In the genomic region with DNA sequence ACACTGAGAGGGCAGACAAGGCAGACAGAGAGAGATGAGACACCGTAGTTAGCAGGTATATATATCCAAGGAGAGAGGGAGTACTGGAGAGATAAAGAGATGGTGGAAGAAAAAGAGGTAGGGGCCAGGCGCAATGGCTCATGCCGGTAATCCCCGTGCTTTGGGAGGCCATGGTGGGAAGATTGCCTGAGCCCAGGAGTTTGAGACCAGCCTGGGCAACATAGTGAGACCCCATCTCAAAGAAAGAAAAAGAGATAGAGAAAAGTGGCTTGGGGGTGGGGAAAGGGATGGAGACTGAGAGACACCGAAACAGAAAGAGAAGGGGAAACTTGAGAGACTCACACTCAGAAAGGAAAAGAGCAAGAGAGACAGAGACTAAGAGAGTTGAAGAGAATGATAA, we compare ENCODE assay signal across 21 cellular contexts. TPM values are rescaled to one million over a fixed set of nuclear protein-coding genes. Genes with fewer than 3 reads are reported as not detected.
DNase-seq lines count a peak whose midpoint lies in the region; ATAC-seq and TF ChIP-seq lines count a peak whose summit lies in the region.
"Had no signal": no experiment of that assay in that cellular context is flagged by ENCODE, and none has a peak within 500 bp of the region (broad histone marks: within the 10 kb centered on the region; RNA-seq: fewer than 3 reads in every experiment).

No MANE protein-coding gene starts in this region.

- H3K9me3 ChIP-seq in mammary epithelial cell (replicated peaks; ENCODE audit: insufficient read depth, low read length): no peaks in the 10 kb centered on the region
- H3K9me3 ChIP-seq: esophagus squamous epithelium, gastroesophageal sphincter, tibial artery had no signal

- peaks cover 7% of the 10 kb centered on the region for H3K36me3 Mint-ChIP-seq in MCF 10A (ENCODE audit: insufficient read depth, unreplicated experiment)
- H3K36me3 Mint-ChIP-seq in WTC11: 0 out of 2 replicates have a peak, but pooled peaks cover 3% of the 10 kb centered on the region
- H3K36me3 Mint-ChIP-seq in memory B cell: peaks cover 25% of the 10 kb centered on the region

- H3K4me3 Mint-ChIP-seq in MCF 10A (ENCODE audit: unreplicated experiment) (no peak overlapping the region), WTC11 (no peak overlapping the region), memory B cell (no peak overlapping the region)

- H3K4me2 ChIP-seq in mammary epithelial cell (ENCODE audit: insufficient read depth, low read depth, low read length): no peak overlapping the region

- no peak overlapping the region for H2AFZ ChIP-seq in mammary epithelial cell (ENCODE audit: low read depth, low read length)

- ATAC-seq in WTC11 (no peak), memory B cell (ENCODE audit: low read depth) (no peak), GM18861 (IDR thresholded peaks at IDR 0.05; ENCODE audit: unreplicated experiment) (no peak)
- ATAC-seq: gastroesophageal sphincter had no signal

- WGBS in mammary epithelial cell (ENCODE audit: low coverage, missing lambda C conversion rate): 100% methylated on average over 4 of the region's 5 CpGs

- H3K4me1 Mint-ChIP-seq in MCF 10A (ENCODE audit: insufficient read depth, unreplicated experiment) (peaks cover 25% of the 10 kb centered on the region), WTC11 (peaks cover 22% of the 10 kb centered on the region), memory B cell (peaks cover 46% of the 10 kb centered on the region)

- no peak overlapping the region for H3K4me3 ChIP-seq in mammary epithelial cell (replicated peaks in 1 of 3; ENCODE audit: insufficient read depth in 1 of 3, low read depth in 2 of 3, low read length in 3 of 3)
- H3K4me3 ChIP-seq: esophagus squamous epithelium, gastroesophageal sphincter, tibial artery had no signal

- peak overlapping the region; percentile 61 for H3K27ac Mint-ChIP-seq in MCF 10A (ENCODE audit: low read depth, unreplicated experiment)
- H3K27ac Mint-ChIP-seq in WTC11: peak overlapping the region; percentile 87
- peak overlapping the region; percentile 46 for H3K27ac Mint-ChIP-seq in memory B cell

- in situ Hi-C loops in mammary epithelial cell (cut with MboI; ENCODE audit: low sequenced_read_pairs in 2 of 2): no loop called here

- no peaks in the 10 kb centered on the region for H3K9me3 Mint-ChIP-seq in MCF 10A (ENCODE audit: unreplicated experiment)
- H3K9me3 Mint-ChIP-seq in WTC11: no peaks in the 10 kb centered on the region
- no peaks in the 10 kb centered on the region for H3K9me3 Mint-ChIP-seq in memory B cell
- H3K9me3 Mint-ChIP-seq: activated B cell treated with CpG ODN at 0.5 μM for 24 hours, H9 had no signal

- CTCF ChIA-PET in MCF 10A (lab: Yijun Ruan, JAX): no interaction called here
- CTCF ChIA-PET in mammary epithelial cell (lab: Charles Lee; ENCODE audit: low non-redundant PET): no interaction called here
- CTCF ChIA-PET in WTC11 (lab: Charles Lee): interaction anchor here (4.1 kb wide), 1 partner anchor 18 kb away, joined by 76 read pairs; a partner anchor contains a TSS

- H3K9ac ChIP-seq in mammary epithelial cell (ENCODE audit: insufficient read depth, low read length): no peak overlapping the region

- H3K36me3 ChIP-seq in mammary epithelial cell (ENCODE audit: insufficient read depth, low read length): no peaks in the 10 kb centered on the region

- no peak for DNase-seq in MCF 10A (ENCODE audit: unreplicated experiment)
- DNase-seq in mammary epithelial cell: no peak
- no peak for DNase-seq in WTC11 (ENCODE audit: low spot score)
- DNase-seq in memory B cell (ENCODE audit: low spot score in 2 of 2): no peak
- no peak for DNase-seq in NCI-H2227 (lab: John Stamatoyannopoulos, UW; ENCODE audit: unreplicated experiment)
- no peak for DNase-seq in stimulated activated CD4-positive, alpha-beta T cell treated with anti-CD3 and anti-CD28 coated beads, Interleukin-4, amount 100 ng/mL, for 1 hour
- DNase-seq: activated B cell treated with CpG ODN at 0.5 μM for 24 hours; activated naive CD4-positive, alpha-beta T cell; EL; esophagus squamous epithelium; H9; kidney glomerular epithelial cell; NCI-H187; NCI-H345; SHP77 treated with DMSO at 0.1 percent for 48 hours; stimulated activated naive CD4-positive, alpha-beta T cell; tibial artery had no signal

- POLR2A ChIA-PET in MCF 10A (lab: Yijun Ruan, JAX): interaction anchor here (0.8 kb wide), 1 partner anchor 18 kb away, joined by 3 read pairs; no protein-coding TSS in a partner anchor
- POLR2A ChIA-PET in WTC11 (lab: Charles Lee): no interaction called here

- H3K79me2 ChIP-seq in mammary epithelial cell (ENCODE audit: insufficient read depth, low read length): peaks cover 27% of the 10 kb centered on the region

- dilution Hi-C loops in mammary epithelial cell (cut with HindIII; ENCODE audit: low sequenced_read_pairs): no loop called here

- H3K27me3 Mint-ChIP-seq in MCF 10A (ENCODE audit: insufficient read depth, unreplicated experiment): no peaks in the 10 kb centered on the region
- H3K27me3 Mint-ChIP-seq in WTC11 (ENCODE audit: low read depth): no peaks in the 10 kb centered on the region
- H3K27me3 Mint-ChIP-seq in memory B cell: no peaks in the 10 kb centered on the region
- H3K27me3 Mint-ChIP-seq: activated B cell treated with CpG ODN at 0.5 μM for 24 hours had no signal

- H3K27me3 ChIP-seq in mammary epithelial cell (ENCODE audit: insufficient read depth, low read length): no peaks in the 10 kb centered on the region
- H3K27me3 ChIP-seq: esophagus squamous epithelium, gastroesophageal sphincter, tibial artery had no signal

- no peak for TF ChIP-seq CTCF in MCF 10A (IDR thresholded peaks at IDR 0.05; ENCODE audit: unreplicated experiment)
- no peak for TF ChIP-seq CTCF in mammary epithelial cell (conservative IDR thresholded peaks at IDR 0.05 in 1 of 2, IDR thresholded peaks at IDR 0.05 in 1 of 2; ENCODE audit: extremely low read depth in 1 of 2, insufficient read depth in 1 of 2, low read depth in 1 of 2, low read length in 2 of 2)
- no peak for TF ChIP-seq CTCF in WTC11 (IDR thresholded peaks at IDR 0.05)

- H3K4me1 ChIP-seq in mammary epithelial cell (ENCODE audit: insufficient read depth, low read length): peaks cover 18% of the 10 kb centered on the region

- H3K27ac ChIP-seq in mammary epithelial cell (ENCODE audit: insufficient read depth, low read depth, low read length): no peak overlapping the region
- H3K27ac ChIP-seq: esophagus squamous epithelium, gastroesophageal sphincter had no signal

- H4K20me1 ChIP-seq in mammary epithelial cell (ENCODE audit: insufficient read depth, low read length): no peaks in the 10 kb centered on the region

- intact Hi-C loops in MCF 10A (cut with micrococcal nuclease): no loop called here
- intact Hi-C loops in mammary epithelial cell (cut with micrococcal nuclease): no loop called here

- BruUV-seq in MCF 10A (replicated peaks; lab: Mats Ljungman, UMichigan): no TSS peak
- no TSS peak for BruUV-seq in mammary epithelial cell (replicated peaks; lab: Mats Ljungman, UMichigan)

TF ChIP-seq in WTC11, 78 proteins besides CTCF, POLR2A, EP300 and RAD21:
- peak; percentile 74 for TF ChIP-seq ZNF121 (CRISPR knock-in tag; IDR thresholded peaks at IDR 0.05)
- TF ChIP-seq SP1 (CRISPR knock-in tag; conservative IDR thresholded peaks at IDR 0.05): no peak
- TF ChIP-seq, protein P1, sequence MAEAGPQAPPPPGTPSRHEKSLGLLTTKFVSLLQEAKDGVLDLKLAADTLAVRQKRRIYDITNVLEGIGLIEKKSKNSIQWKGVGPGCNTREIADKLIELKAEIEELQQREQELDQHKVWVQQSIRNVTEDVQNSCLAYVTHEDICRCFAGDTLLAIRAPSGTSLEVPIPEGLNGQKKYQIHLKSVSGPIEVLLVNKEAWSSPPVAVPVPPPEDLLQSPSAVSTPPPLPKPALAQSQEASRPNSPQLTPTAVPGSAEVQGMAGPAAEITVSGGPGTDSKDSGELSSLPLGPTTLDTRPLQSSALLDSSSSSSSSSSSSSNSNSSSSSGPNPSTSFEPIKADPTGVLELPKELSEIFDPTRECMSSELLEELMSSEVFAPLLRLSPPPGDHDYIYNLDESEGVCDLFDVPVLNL (CRISPR knock-in tag; IDR thresholded peaks at IDR 0.05; ENCODE audit: borderline replicate concordance, low read depth): no peak

RNA-seq across cellular contexts. Expression of a gene that starts 2.5 kb away (rescaled TPM):
- total RNA-seq in MCF 10A (2022): 10.1 and 13.2 TPM in 2 replicates
- total RNA-seq in mammary epithelial cell: 10 to 100 TPM in 1 of 2 donors, 1 to 10 TPM in 1; 9.0 to 23.5 TPM
- 10.0 TPM for polyA plus RNA-seq in mammary epithelial cell
- polyA minus RNA-seq in mammary epithelial cell: 12.0 TPM
- 29.7 to 34.1 TPM (median 30.5 TPM) in 3 replicates for total RNA-seq in WTC11 (2021)

RNA-seq across cellular contexts. Expression of a gene that starts 5.3 kb away (rescaled TPM):
- total RNA-seq in MCF 10A (2022) (0.70 TPM in 1 of 2 replicates, not detected in the other), mammary epithelial cell (100 to 1,000 TPM; 106 to 107 TPM), WTC11 (2021) (not detected in 3 replicates)
- polyA plus RNA-seq in mammary epithelial cell: 166 TPM
- polyA minus RNA-seq in mammary epithelial cell: 99.5 TPM
- total RNA-seq: H9, lung microvascular endothelial cell, myocyte had no signal

RNA-seq across cellular contexts. Expression of a gene that starts 18.4 kb away (rescaled TPM):
- total RNA-seq in MCF 10A (2022): 55.6 and 62.7 TPM in 2 replicates
- total RNA-seq in mammary epithelial cell: 10 to 100 TPM; 59.7 to 82.3 TPM
- polyA plus RNA-seq in mammary epithelial cell: 46.7 TPM
- 134 TPM for polyA minus RNA-seq in mammary epithelial cell
- total RNA-seq in WTC11 (2021): 97.7 to 106 TPM (median 102 TPM) in 3 replicates

RNA-seq across cellular contexts. Expression of a gene that starts 29.6 kb away (rescaled TPM):
- total RNA-seq in MCF 10A (2022) (108 and 160 TPM in 2 replicates), mammary epithelial cell (10 to 100 TPM; 28.2 to 99.3 TPM), WTC11 (2021) (215 to 227 TPM (median 218 TPM) in 3 replicates)
- polyA plus RNA-seq in mammary epithelial cell: 117 TPM
- polyA minus RNA-seq in mammary epithelial cell: 257 TPM

RNA-seq across cellular contexts. Expression of a gene that starts 30.3 kb away (rescaled TPM):
- total RNA-seq in MCF 10A (2022) (19.3 and 21.2 TPM in 2 replicates), mammary epithelial cell (10 to 100 TPM in 1 of 2 donors, 1 to 10 TPM in 1; 1.0 to 15.2 TPM), WTC11 (2021) (29.6 to 42.4 TPM (median 40.2 TPM) in 3 replicates)
- polyA plus RNA-seq in mammary epithelial cell: 3.2 TPM
- polyA minus RNA-seq in mammary epithelial cell: 6.4 TPM

Comparison
In these comparisons a context has a peak if more than half of its experiments do, and no peak if none do; other contexts are left out.
1. RNA of a gene that starts 5.3 kb away (total RNA-seq): 106 to 107 TPM in mammary epithelial cell; 0.70 TPM in MCF 10A and not detected in WTC11; every median in the first group is over 10 times any median in the second.
2. Peak in every context shown above with its lines, with median percentiles within 50 percentile points of each other: H3K27ac Mint-ChIP-seq.